Comparison of ENCODE assay signal across 8 cellular contexts in genomic region chr7:135211179-135211945, GRCh38. TPM values are rescaled to one million over a fixed set of nuclear protein-coding genes. Genes with fewer than 3 reads are reported as not detected.
A peak's percentile ranks its signal among the peaks of the same experiment; 100 is the strongest.
DNase-seq lines count a peak whose midpoint lies in the region; ATAC-seq, FAIRE-seq and TF ChIP-seq lines count a peak whose summit lies in the region.

Gene WDR91, minus strand, starts transcription at chr7:135211526. Its CDS starts 24 bp downstream, at chr7:135211502.

- DNase-seq in GM12892 (ENCODE audit: insufficient read length) = peak; percentile 98
- peak; percentile 61 for DNase-seq in NCI-H1417 treated with DMSO at 0.1 percent for 48 hours (lab: John Stamatoyannopoulos, UW)
- peak; percentile 66 to 85 for DNase-seq in SW 1271 (lab: John Stamatoyannopoulos, UW)
- peak; percentile 95 for DNase-seq in activated naive CD8-positive, alpha-beta T cell treated with anti-CD3 and anti-CD28 coated beads, Interleukin-2, amount 50 U/mL, for 16 hours (ENCODE audit: low read depth, low spot score)
- peak; percentile 95 to 96 for DNase-seq in cardiac muscle cell (ENCODE audit: low read depth in 1 of 2, low spot score in 1 of 2)
- DNase-seq in pons (ENCODE audit: low spot score) = peak; percentile 95
- peak; percentile 98 for DNase-seq in transverse colon

- peak; percentile 92 for TF ChIP-seq POLR2A in GM12892 (IDR thresholded peaks at IDR 0.05; ENCODE audit: low read depth, low read length)
- peak; percentile 85 for TF ChIP-seq POLR2A in transverse colon (IDR thresholded peaks at IDR 0.05)

- H3K27ac ChIP-seq in cardiac muscle cell = peak within 1 kb of the TSS; percentile 55
- H3K27ac ChIP-seq in transverse colon = peak within 1 kb of the TSS; percentile 86 to 95 (median 90)

- no peaks in the 10 kb centered on the region for H3K36me3 ChIP-seq in cardiac muscle cell
- H3K36me3 ChIP-seq in transverse colon = no peaks in the 10 kb centered on the region

- no peak for TF ChIP-seq EP300 in transverse colon (IDR thresholded peaks at IDR 0.05; ENCODE audit: low read depth)

- peak; percentile 81 for ATAC-seq in HG02840 (IDR thresholded peaks at IDR 0.05; ENCODE audit: low FRiP score, unreplicated experiment)

- no peaks in the 10 kb centered on the region for H3K9me3 ChIP-seq in cardiac muscle cell (ENCODE audit: low read depth)
- H3K9me3 ChIP-seq in transverse colon = no peaks in the 10 kb centered on the region

- WGBS in transverse colon (ENCODE audit: low coverage in 1 of 2), 2 donors = 1% methylated on average over 59 of the region's 82 CpGs; no CpG with 5 or more reads in 1 of the 2 donors

- H3K4me3 ChIP-seq in cardiac muscle cell (peak within 1 kb of the TSS; percentile 63), transverse colon (peak within 1 kb of the TSS; percentile 71 to 90 (median 78))

- intact Hi-C loops in transverse colon (cut with DNase I; ENCODE audit: low total_unique reads) = no loop called here

- in situ Hi-C loops in transverse colon (cut with MboI; ENCODE audit: low pct_ligation_motif_present in 1 of 4, low pct_unique_long_range_greater_than_20kb in 1 of 4, low sequenced_read_pairs in 3 of 4) = no loop called here

- H3K27me3 ChIP-seq in cardiac muscle cell (no peaks in the 10 kb centered on the region), transverse colon (no peaks in the 10 kb centered on the region)

- FAIRE-seq in GM12892 (lab: Jason Lieb, UNC) = peak; percentile 94

- H3K4me1 ChIP-seq in cardiac muscle cell (ENCODE audit: low read depth) (peaks cover 26% of the 10 kb centered on the region), transverse colon (peaks cover 0 to 15% (median 8%) of the 10 kb centered on the region in 4 donors)

- no peak for TF ChIP-seq CTCF in cardiac muscle cell (IDR thresholded peaks at IDR 0.05; ENCODE audit: low read depth, low read length)
- TF ChIP-seq CTCF in transverse colon (IDR thresholded peaks at IDR 0.05) = no peak

RNA-seq across cellular contexts. Expression of gene WDR91, which starts in this region (rescaled TPM):
- polyA plus RNA-seq in GM12892 (2012; ENCODE audit: missing spikeins) = 28.0 TPM
- total RNA-seq in cardiac muscle cell = 16.2 and 16.7 TPM in 2 replicates
- 13.3 and 13.6 TPM in 2 replicates for polyA plus RNA-seq in cardiac muscle cell
- total RNA-seq in transverse colon = 10 to 100 TPM in 2 of 4 donors, 1 to 10 TPM in 2; 6.7 to 19.9 (median 12.6) TPM

Comparison
In these comparisons a context has a peak if more than half of its experiments do, and no peak if none do; other contexts are left out.
1. Peak in every context shown above with its lines: DNase-seq, ATAC-seq, H3K4me3 ChIP-seq and H3K27ac ChIP-seq.